Comparison of ENCODE assay signal across 8 cellular contexts in genomic region chr1:62962794-62963776, GRCh38.
DNase-seq lines count a peak whose midpoint lies in the region; ATAC-seq and TF ChIP-seq lines count a peak whose summit lies in the region.

No MANE protein-coding gene starts in this region.

- no CpG with 5 or more reads among the region's 10 CpGs for WGBS in iPS DF 6.9 (ENCODE audit: insufficient coverage, insufficient read length)
- WGBS in transverse colon (ENCODE audit: low coverage in 1 of 2), 2 donors, result 25 to 40% methylated on average over 4 to 10 of the region's 10 CpGs

- ATAC-seq in GM21447 (IDR thresholded peaks at IDR 0.05; ENCODE audit: unreplicated experiment), result peak; percentile 67

- no peak overlapping the region for H3K4me3 ChIP-seq in MM.1S (ENCODE audit: low read length)
- no peak overlapping the region for H3K4me3 ChIP-seq in iPS DF 6.9 (ENCODE audit: low read length)
- H3K4me3 ChIP-seq in transverse colon, result no peak overlapping the region

- in situ Hi-C loops in transverse colon (cut with MboI; ENCODE audit: low pct_ligation_motif_present in 1 of 4, low pct_unique_long_range_greater_than_20kb in 1 of 4, low sequenced_read_pairs in 3 of 4), result no loop called here

- H3F3A ChIP-seq in MM.1S (ENCODE audit: insufficient read depth, low read length), result no peaks in the 10 kb centered on the region

- no peak overlapping the region for H3K4me2 ChIP-seq in MM.1S (ENCODE audit: low read depth, low read length)

- no peak for TF ChIP-seq POLR2A in transverse colon (IDR thresholded peaks at IDR 0.05)

- no peak overlapping the region for H3K27ac ChIP-seq in MM.1S (ENCODE audit: low read length)
- no peak overlapping the region for H3K27ac ChIP-seq in iPS DF 6.9 (ENCODE audit: low read length)
- no peak overlapping the region for H3K27ac ChIP-seq in transverse colon

- peak overlapping the region; percentile 19; the same call in 1 of the 2 replicates for H2AFZ ChIP-seq in MM.1S (ENCODE audit: low read length)

- TF ChIP-seq CTCF in MM.1S (IDR thresholded peaks at IDR 0.05; ENCODE audit: low read length), result peak; percentile 53
- TF ChIP-seq CTCF in transverse colon (IDR thresholded peaks at IDR 0.05), result peak; percentile 14 to 32 (median 30)

- no peaks in the 10 kb centered on the region for H3K79me2 ChIP-seq in MM.1S (ENCODE audit: low read length)

- H3K9ac ChIP-seq in MM.1S (ENCODE audit: low read length), result no peak overlapping the region

- TF ChIP-seq EP300 in transverse colon (IDR thresholded peaks at IDR 0.05; ENCODE audit: low read depth), result no peak

- no peaks in the 10 kb centered on the region for H3K9me3 ChIP-seq in MM.1S (replicated peaks; ENCODE audit: insufficient read depth, low read length)
- H3K9me3 ChIP-seq in iPS DF 6.9 (ENCODE audit: control insufficient read depth, insufficient read depth, low read length), result no peaks in the 10 kb centered on the region
- no peaks in the 10 kb centered on the region for H3K9me3 ChIP-seq in transverse colon

- H3K36me3 ChIP-seq in MM.1S (replicated peaks; ENCODE audit: insufficient read depth, low read length) (no peaks in the 10 kb centered on the region), iPS DF 6.9 (ENCODE audit: control insufficient read depth, insufficient read depth, low read length) (no peaks in the 10 kb centered on the region), transverse colon (no peaks in the 10 kb centered on the region)

- no peaks in the 10 kb centered on the region for H4K20me1 ChIP-seq in MM.1S (ENCODE audit: insufficient read depth, low read length)

- intact Hi-C loops in transverse colon (cut with DNase I; ENCODE audit: low total_unique reads), result no loop called here

- peak; percentile 7 for DNase-seq in NCI-H2029 (lab: John Stamatoyannopoulos, UW)
- DNase-seq in NCI-H2029 treated with DMSO at 0.1 percent for 48 hours (lab: John Stamatoyannopoulos, UW), result no peak
- peak; percentile 51 for DNase-seq in MM.1S
- DNase-seq in activated T-cell treated with anti-CD3 and anti-CD28 coated beads, Interleukin-2, amount 50 U/mL, for 48 hours, result peak; percentile 30 to 43
- DNase-seq in iPS DF 6.9 (ENCODE audit: low read depth, low spot score), result peak; percentile 71
- DNase-seq in transverse colon, result peak; percentile 26
- DNase-seq in SW 1271 (lab: John Stamatoyannopoulos, UW), result no peak

- H3K4me1 ChIP-seq in MM.1S (ENCODE audit: low read length) (no peaks in the 10 kb centered on the region), iPS DF 6.9 (ENCODE audit: control insufficient read depth, insufficient read depth, low read length) (no peaks in the 10 kb centered on the region), transverse colon (peaks cover 0 to 4% (median 0%) of the 10 kb centered on the region in 4 donors)

- H3K27me3 ChIP-seq in MM.1S (replicated peaks; ENCODE audit: insufficient read depth, low read length), result no peaks in the 10 kb centered on the region
- no peaks in the 10 kb centered on the region for H3K27me3 ChIP-seq in iPS DF 6.9 (ENCODE audit: control insufficient read depth, insufficient read depth, low read length)
- H3K27me3 ChIP-seq in transverse colon, result no peaks in the 10 kb centered on the region

- H3K9me2 ChIP-seq in MM.1S (replicated peaks; ENCODE audit: insufficient read depth, low read length), result no peaks in the 10 kb centered on the region

Comparison
In these comparisons a context has a peak if more than half of its experiments do, and no peak if none do; other contexts are left out.
1. DNase-seq: peak in NCI-H2029 (single experiment), MM.1S (single experiment), activated T-cell treated with anti-CD3 and anti-CD28 coated beads, Interleukin-2, amount 50 U/mL, for 48 hours (2 of 2), iPS DF 6.9 (single experiment) and transverse colon (single experiment); none in NCI-H2029 treated with DMSO at 0.1 percent for 48 hours (single experiment) and SW 1271 (0 of 2).